Comparison of ENCODE assay signal across 2 cellular contexts in genomic region chr16:11217651-11218323, GRCh38.
TF ChIP-seq lines count a peak whose summit lies in the region.

No MANE protein-coding gene starts in this region.

TF ChIP-seq in GM12891, 5 proteins besides CTCF, POLR2A, EP300 and RAD21:
- no peak for TF ChIP-seq SPI1 (IDR thresholded peaks at IDR 0.05; ENCODE audit: low read depth, low read length)
- no peak for TF ChIP-seq POU2F2 (IDR thresholded peaks at IDR 0.05; ENCODE audit: low read depth, low read length)
- TF ChIP-seq PAX5 (IDR thresholded peaks at IDR 0.05; ENCODE audit: insufficient read depth, low read length, severe bottlenecking): no peak
- no peak for TF ChIP-seq POLR2AphosphoS5 (IDR thresholded peaks at IDR 0.05; ENCODE audit: low read depth, low read length)

TF ChIP-seq in K562, 482 proteins besides CTCF, POLR2A, EP300 and RAD21 (continues in another document):
- no peak for TF ChIP-seq IRF2 (CRISPR knock-in tag; IDR thresholded peaks at IDR 0.05)
- no peak for TF ChIP-seq PHB (CRISPR knock-in tag; IDR thresholded peaks at IDR 0.05)
- no peak for TF ChIP-seq THRA (IDR thresholded peaks at IDR 0.05)
- no peak for TF ChIP-seq ZBTB1 (CRISPR knock-in tag; IDR thresholded peaks at IDR 0.05; ENCODE audit: borderline replicate concordance, low read depth)
- TF ChIP-seq KDM1A (IDR thresholded peaks at IDR 0.05): peak in 1 of 2 experiments; percentile 20; a peak in 1 of 4 replicates
- TF ChIP-seq E2F4 (CRISPR knock-in tag; IDR thresholded peaks at IDR 0.05; ENCODE audit: low read depth): no peak
- no peak for TF ChIP-seq POLR2B (IDR thresholded peaks at IDR 0.05; ENCODE audit: low read depth, partially characterized antibody)
- no peak for TF ChIP-seq BCLAF1 (IDR thresholded peaks at IDR 0.05; ENCODE audit: borderline replicate concordance in 1 of 2, control insufficient read depth in 1 of 2, low read depth in 2 of 2, low read length in 1 of 2)
- TF ChIP-seq DPF2 (IDR thresholded peaks at IDR 0.05): no peak
- TF ChIP-seq HCFC1 (IDR thresholded peaks at IDR 0.05; ENCODE audit: low read depth, low read length): no peak
- no peak for TF ChIP-seq PHF21A (IDR thresholded peaks at IDR 0.05; ENCODE audit: borderline replicate concordance, low read depth)
- TF ChIP-seq PKNOX1 (IDR thresholded peaks at IDR 0.05): 0 out of 2 replicates have a peak, but pooled peaks have one; percentile 21
- TF ChIP-seq SRSF1 (IDR thresholded peaks at IDR 0.05; ENCODE audit: low read depth, low read length): no peak
- no peak for TF ChIP-seq E2F8 (IDR thresholded peaks at IDR 0.05; ENCODE audit: low read depth, partially characterized antibody)
- no peak for TF ChIP-seq ZNF23 (CRISPR knock-in tag; IDR thresholded peaks at IDR 0.05)
- TF ChIP-seq TARDBP (IDR thresholded peaks at IDR 0.05): no peak
- TF ChIP-seq ELF1 (tag; IDR thresholded peaks at IDR 0.05): no peak
- no peak for TF ChIP-seq MGA (IDR thresholded peaks at IDR 0.05)
- TF ChIP-seq ZBTB43 (CRISPR knock-in tag; IDR thresholded peaks at IDR 0.05): no peak
- no peak for TF ChIP-seq HDAC3 (IDR thresholded peaks at IDR 0.05; ENCODE audit: borderline replicate concordance, partially characterized antibody)
- no peak for TF ChIP-seq POLR2AphosphoS2 (IDR thresholded peaks at IDR 0.05; ENCODE audit: low read length)
- TF ChIP-seq ZBTB2 (IDR thresholded peaks at IDR 0.05): no peak
- TF ChIP-seq MIER1 (IDR thresholded peaks at IDR 0.05; ENCODE audit: low read depth): no peak
- TF ChIP-seq IRF9 (tag; IDR thresholded peaks at IDR 0.05): no peak
- peak; percentile 44 for TF ChIP-seq ZFP36 (IDR thresholded peaks at IDR 0.05; ENCODE audit: low read depth, low read length, partially characterized antibody)
- no peak for TF ChIP-seq FOXP1 (CRISPR knock-in tag; IDR thresholded peaks at IDR 0.05)
